In genomic region chr16:117381-118365, GRCh38 we compare ENCODE assay signal across 9 cellular contexts. TPM values are rescaled to one million over a fixed set of nuclear protein-coding genes. Genes with fewer than 3 reads are reported as not detected.
A peak's percentile ranks its signal among the peaks of the same experiment; 100 is the strongest.
DNase-seq lines count a peak whose midpoint lies in the region; ATAC-seq and TF ChIP-seq lines count a peak whose summit lies in the region.
"Had no signal": no experiment of that assay in that cellular context is flagged by ENCODE, and none has a peak within 500 bp of the region (broad histone marks: within the 10 kb centered on the region; RNA-seq: fewer than 3 reads in every experiment).

No MANE protein-coding gene starts in this region.

- no peak overlapping the region for H3K18ac ChIP-seq in trophoblast cell (ENCODE audit: low read length)

- no peaks in the 10 kb centered on the region for H3K27me3 ChIP-seq in CD8-positive, alpha-beta memory T cell (ENCODE audit: insufficient read depth, low read length, poor library complexity, severe bottlenecking)
- H3K27me3 ChIP-seq in fibroblast of lung (ENCODE audit: control insufficient read depth, insufficient read depth, low read length) (no peaks in the 10 kb centered on the region), trophoblast cell (ENCODE audit: insufficient read depth, low read length) (no peaks in the 10 kb centered on the region)

- H4K20me1 ChIP-seq in OCI-LY7 (ENCODE audit: insufficient read depth, low read length) = no peaks in the 10 kb centered on the region; the same call in 1 of the 2 replicates
- H4K20me1 ChIP-seq in fibroblast of lung (ENCODE audit: control insufficient read depth, extremely low read depth, insufficient read depth, low read length) = no peaks in the 10 kb centered on the region

- no peaks in the 10 kb centered on the region for H3K79me1 ChIP-seq in trophoblast cell (ENCODE audit: low read length)

- no peaks in the 10 kb centered on the region for H3K27me3 Mint-ChIP-seq in CD8-positive, alpha-beta memory T cell

- H2BK120ac ChIP-seq in trophoblast cell (ENCODE audit: insufficient read depth, low read length, poor library complexity) = no peak overlapping the region

- no peak overlapping the region for H2BK12ac ChIP-seq in trophoblast cell (ENCODE audit: low read length)

- ATAC-seq in GM21576 (IDR thresholded peaks at IDR 0.05; ENCODE audit: unreplicated experiment) = no peak
- no peak for ATAC-seq in GM19463 (IDR thresholded peaks at IDR 0.05; ENCODE audit: unreplicated experiment)

- H3K4me3 Mint-ChIP-seq in CD8-positive, alpha-beta memory T cell = no peak overlapping the region

- no peak overlapping the region for H3K27ac ChIP-seq in CD8-positive, alpha-beta memory T cell (ENCODE audit: low read depth, low read length)
- H3K27ac ChIP-seq in OCI-LY7 (ENCODE audit: low read depth, low read length, poor library complexity, severe bottlenecking) = no peak overlapping the region
- H3K27ac ChIP-seq in fibroblast of lung (ENCODE audit: insufficient read depth, low read length) = no peak overlapping the region
- H3K27ac ChIP-seq in trophoblast cell (ENCODE audit: low read depth, low read length) = no peak overlapping the region

- no peaks in the 10 kb centered on the region for H3K9me2 ChIP-seq in OCI-LY7 (ENCODE audit: insufficient read depth, low read length)

- H3K9ac ChIP-seq in fibroblast of lung (ENCODE audit: insufficient read depth, low read length) (no peak overlapping the region), trophoblast cell (ENCODE audit: low read length) (no peak overlapping the region)

- H3K4me1 ChIP-seq in CD8-positive, alpha-beta memory T cell (ENCODE audit: insufficient read depth, low read length) = no peaks in the 10 kb centered on the region
- H3K4me1 ChIP-seq in OCI-LY7 (ENCODE audit: insufficient read depth, low read length, poor library complexity, severe bottlenecking) (no peaks in the 10 kb centered on the region), fibroblast of lung (ENCODE audit: control insufficient read depth, extremely low read depth, insufficient read depth, low read length) (peaks cover 15% of the 10 kb centered on the region), trophoblast cell (ENCODE audit: control insufficient read depth in 1 of 2, insufficient read depth in 2 of 2, low read length in 2 of 2) (peaks cover 7 to 10% of the 10 kb centered on the region in 2 experiments)

- no peak overlapping the region for H3K23ac ChIP-seq in trophoblast cell (ENCODE audit: low read length)

- H3K79me2 ChIP-seq in OCI-LY7 (ENCODE audit: insufficient read depth, low read depth, low read length) = no peaks in the 10 kb centered on the region
- no peaks in the 10 kb centered on the region for H3K79me2 ChIP-seq in fibroblast of lung (ENCODE audit: control insufficient read depth, insufficient read depth, low read length)
- no peaks in the 10 kb centered on the region for H3K79me2 ChIP-seq in trophoblast cell (ENCODE audit: control insufficient read depth, insufficient read depth, low read length, poor library complexity)

- no peak overlapping the region for H4K12ac ChIP-seq in trophoblast cell (ENCODE audit: low read depth, low read length)

- H3K4me3 ChIP-seq in CD8-positive, alpha-beta memory T cell (ENCODE audit: low read length) = no peak overlapping the region
- H3K4me3 ChIP-seq in OCI-LY7 (ENCODE audit: low read depth, low read length, poor library complexity, severe bottlenecking) = no peak overlapping the region
- H3K4me3 ChIP-seq in fibroblast of lung (replicated peaks in 1 of 4; ENCODE audit: control extremely low read depth in 1 of 4, insufficient read depth in 1 of 4, low read depth in 3 of 4, low read length in 4 of 4) = no peak overlapping the region
- H3K4me3 ChIP-seq in trophoblast cell (ENCODE audit: low read depth, low read length) = no peak overlapping the region

- BruUV-seq in OCI-LY7 (replicated peaks; lab: Mats Ljungman, UMichigan) = no TSS peak

- no peak overlapping the region for H4K8ac ChIP-seq in trophoblast cell (ENCODE audit: low read depth, low read length)

- no peak overlapping the region for H3K14ac ChIP-seq in trophoblast cell (ENCODE audit: low read length)

- intact Hi-C loops in OCI-LY7 (cut with micrococcal nuclease; ENCODE audit: unreplicated experiment) = loop anchor here (1.0 kb wide), 1 partner anchor 64 kb away; no protein-coding TSS in a partner anchor

- H3K9me3 ChIP-seq in CD8-positive, alpha-beta memory T cell (ENCODE audit: low read length) = no peaks in the 10 kb centered on the region
- H3K9me3 ChIP-seq in OCI-LY7 (ENCODE audit: low read length) (no peaks in the 10 kb centered on the region), fibroblast of lung (ENCODE audit: control insufficient read depth, insufficient read depth, low read depth, low read length) (no peaks in the 10 kb centered on the region), trophoblast cell (ENCODE audit: insufficient read depth, low read depth, low read length) (no peaks in the 10 kb centered on the region)

- DNase-seq in CD8-positive, alpha-beta memory T cell = peak; percentile 52 to 73 (median 59)
- DNase-seq in HT1080 (ENCODE audit: low read depth) = peak; percentile 42
- peak; percentile 71 for DNase-seq in OCI-LY7 (ENCODE audit: low spot score)
- peak; percentile 49 for DNase-seq in activated T-cell treated with anti-CD3 and anti-CD28 coated beads for 24 hours (ENCODE audit: low read depth)
- DNase-seq in fibroblast of lung (ENCODE audit: low read depth in 2 of 2) = peak; percentile 21 to 41
- peak; percentile 33 to 72 for DNase-seq in trophoblast cell

- CTCF ChIA-PET in CD8-positive, alpha-beta memory T cell (lab: Charles Lee) = interaction anchor here (0.6 to 3.5 kb wide), 17 partner anchors 10 to 284 kb away, joined by 3 to 17 read pairs (median 3); partner anchors contain the start of genes DECR2 and HBQ1
- CTCF ChIA-PET in OCI-LY7 (lab: Charles Lee; ENCODE audit: unreplicated experiment) = no interaction called here

- no CpG with 5 or more reads among the region's 19 CpGs for WGBS in trophoblast cell (ENCODE audit: extremely low coverage, insufficient coverage, insufficient read length)

- H4K91ac ChIP-seq in trophoblast cell (ENCODE audit: low read depth, low read length) = no peak overlapping the region

- peaks cover 8% of the 10 kb centered on the region for H3K36me3 ChIP-seq in CD8-positive, alpha-beta memory T cell (ENCODE audit: insufficient read depth, low read length)
- H3K36me3 ChIP-seq in OCI-LY7 (ENCODE audit: insufficient read depth, low read length) (peaks cover 41% of the 10 kb centered on the region), fibroblast of lung (ENCODE audit: control insufficient read depth, insufficient read depth, low read length) (peaks cover 1% of the 10 kb centered on the region), trophoblast cell (ENCODE audit: control insufficient read depth in 1 of 2, insufficient read depth in 2 of 2, low read length in 2 of 2) (peaks cover 0 to 2% of the 10 kb centered on the region in 2 experiments)

- no peak overlapping the region for H2BK5ac ChIP-seq in trophoblast cell (ENCODE audit: low read depth, low read length, poor library complexity)

- no peak overlapping the region for H3K4ac ChIP-seq in trophoblast cell (ENCODE audit: low read depth, low read length)

- TF ChIP-seq CTCF in OCI-LY7 (conservative IDR thresholded peaks at IDR 0.05; ENCODE audit: low read length) (peak; percentile 85), fibroblast of lung (conservative IDR thresholded peaks at IDR 0.05 in 1 of 2, IDR thresholded peaks at IDR 0.05 in 1 of 2; ENCODE audit: low read depth in 1 of 2, low read length in 2 of 2) (peak; percentile 57 to 70)

- peaks cover 0 to 40% (median 7%) of the 10 kb centered on the region in 3 donors for H3K36me3 Mint-ChIP-seq in CD8-positive, alpha-beta memory T cell

- POLR2A ChIA-PET in CD8-positive, alpha-beta memory T cell (lab: Charles Lee) = no interaction called here
- POLR2A ChIA-PET in OCI-LY7 (lab: Charles Lee) = interaction anchor here (0.6 to 1.1 kb wide), 2 partner anchors 15 to 70 kb away, joined by 3 to 4 read pairs; no protein-coding TSS in a partner anchor

- no peak overlapping the region for H3K4me2 ChIP-seq in OCI-LY7 (ENCODE audit: low read length)
- H3K4me2 ChIP-seq in fibroblast of lung (ENCODE audit: extremely low read depth, insufficient read depth, low read length) = no peak overlapping the region
- H3K4me2 ChIP-seq in trophoblast cell (ENCODE audit: low read length) = no peak overlapping the region

- peak overlapping the region in 2 of 8 donors; percentile 17 to 54 for H3K27ac Mint-ChIP-seq in CD8-positive, alpha-beta memory T cell

- no peaks in the 10 kb centered on the region for H3K9me3 Mint-ChIP-seq in CD8-positive, alpha-beta memory T cell

- no peak overlapping the region for H2AK5ac ChIP-seq in trophoblast cell (ENCODE audit: low read length)

- H3K4me1 Mint-ChIP-seq in CD8-positive, alpha-beta memory T cell = peaks cover under 1 to 13% (median 8%) of the 10 kb centered on the region in 3 donors

- H2AFZ ChIP-seq in OCI-LY7 (ENCODE audit: low read length) = no peak overlapping the region
- no peak overlapping the region for H2AFZ ChIP-seq in fibroblast of lung (ENCODE audit: low read length)
- no peak overlapping the region for H2AFZ ChIP-seq in trophoblast cell (ENCODE audit: insufficient read depth, low read length, poor library complexity)

RNA-seq across cellular contexts. Expression of gene NPRL3, which starts 20.8 kb away (rescaled TPM):
- total RNA-seq in CD8-positive, alpha-beta memory T cell = 10 to 100 TPM; 45.2 to 50.7 TPM
- 13.0 TPM for polyA plus RNA-seq in CD8-positive, alpha-beta memory T cell
- 6.0 and 13.6 TPM in 2 replicates for total RNA-seq in HT1080 (2014; rRNA removed; shearing (Covaris generic))
- polyA plus RNA-seq in HT1080 (2015; cell fraction: cytosol; rRNA removed) = 56.0 and 58.4 TPM in 2 replicates
- polyA plus RNA-seq in HT1080 (2015; cell fraction: nucleus; rRNA removed) = 48.7 and 52.1 TPM in 2 replicates
- total RNA-seq in OCI-LY7 (2014; rRNA removed; shearing (Covaris generic)) = 12.8 and 14.2 TPM in 2 replicates
- total RNA-seq in OCI-LY7 (2022) (50.2 and 50.9 TPM in 2 replicates), fibroblast of lung (6.7 and 9.6 TPM in 2 replicates)
- 8.7 and 13.6 TPM in 2 replicates for polyA plus RNA-seq in fibroblast of lung
- polyA plus RNA-seq in fibroblast of lung (2012) = 27.5 and 36.0 TPM in 2 replicates
- polyA minus RNA-seq in fibroblast of lung (ENCODE audit: low replicate concordance) = 89.5 and 114 TPM in 2 replicates
- polyA plus RNA-seq in trophoblast cell (2013) = 30.1 and 33.0 TPM in 2 replicates

RNA-seq across cellular contexts. Expression of gene HBZ, which starts 34.8 kb away (rescaled TPM):
- not detected for total RNA-seq in CD8-positive, alpha-beta memory T cell
- polyA plus RNA-seq in CD8-positive, alpha-beta memory T cell = not detected
- not detected in 2 replicates for total RNA-seq in HT1080 (2014; rRNA removed; shearing (Covaris generic))
- not detected in 2 replicates for polyA plus RNA-seq in HT1080 (2015; cell fraction: cytosol; rRNA removed)
- polyA plus RNA-seq in HT1080 (2015; cell fraction: nucleus; rRNA removed) = not detected in 2 replicates
- total RNA-seq in OCI-LY7 (2014; rRNA removed; shearing (Covaris generic)) = not detected in 2 replicates
- total RNA-seq in OCI-LY7 (2022) (not detected in 2 replicates), fibroblast of lung (not detected in 2 replicates)
- polyA plus RNA-seq in fibroblast of lung = not detected in 2 replicates
- not detected in 2 replicates for polyA plus RNA-seq in fibroblast of lung (2012)
- polyA minus RNA-seq in fibroblast of lung (ENCODE audit: low replicate concordance) = not detected in 2 replicates
- not detected in 2 replicates for polyA plus RNA-seq in trophoblast cell (2013)
- total RNA-seq: temporal lobe had no signal

RNA-seq across cellular contexts. Expression of gene MPG, which starts 39.6 kb away (rescaled TPM):
- 10 to 100 TPM; 47.5 to 48.2 TPM for total RNA-seq in CD8-positive, alpha-beta memory T cell
- 58.1 TPM for polyA plus RNA-seq in CD8-positive, alpha-beta memory T cell
- 198 and 210 TPM in 2 replicates for total RNA-seq in HT1080 (2014; rRNA removed; shearing (Covaris generic))
- 136 and 181 TPM in 2 replicates for polyA plus RNA-seq in HT1080 (2015; cell fraction: cytosol; rRNA removed)
- polyA plus RNA-seq in HT1080 (2015; cell fraction: nucleus; rRNA removed) = 67.5 and 68.1 TPM in 2 replicates
- total RNA-seq in OCI-LY7 (2014; rRNA removed; shearing (Covaris generic)) = 119 and 126 TPM in 2 replicates
- total RNA-seq in OCI-LY7 (2022) (54.2 and 58.1 TPM in 2 replicates), fibroblast of lung (256 and 268 TPM in 2 replicates)
- 45.4 and 49.3 TPM in 2 replicates for polyA plus RNA-seq in fibroblast of lung
- 84.4 and 112 TPM in 2 replicates for polyA plus RNA-seq in fibroblast of lung (2012)
- 42.7 and 46.1 TPM in 2 replicates for polyA minus RNA-seq in fibroblast of lung (ENCODE audit: low replicate concordance)
- polyA plus RNA-seq in trophoblast cell (2013) = 65.9 and 66.8 TPM in 2 replicates

RNA-seq across cellular contexts. Expression of gene RHBDF1, which starts 45.2 kb away (rescaled TPM):
- under 1 TPM; 0.53 to 0.59 TPM for total RNA-seq in CD8-positive, alpha-beta memory T cell
- polyA plus RNA-seq in CD8-positive, alpha-beta memory T cell = not detected
- 18.0 and 21.4 TPM in 2 replicates for total RNA-seq in HT1080 (2014; rRNA removed; shearing (Covaris generic))
- 23.2 and 27.8 TPM in 2 replicates for polyA plus RNA-seq in HT1080 (2015; cell fraction: cytosol; rRNA removed)
- 138 and 147 TPM in 2 replicates for polyA plus RNA-seq in HT1080 (2015; cell fraction: nucleus; rRNA removed)
- 0.10 and 0.13 TPM in 2 replicates for total RNA-seq in OCI-LY7 (2014; rRNA removed; shearing (Covaris generic))
- 0.66 and 0.68 TPM in 2 replicates for total RNA-seq in OCI-LY7 (2022)
- 32.9 and 53.8 TPM in 2 replicates for total RNA-seq in fibroblast of lung
- 40.5 and 54.6 TPM in 2 replicates for polyA plus RNA-seq in fibroblast of lung
- polyA plus RNA-seq in fibroblast of lung (2012) = 50.5 and 62.0 TPM in 2 replicates
- polyA minus RNA-seq in fibroblast of lung (ENCODE audit: low replicate concordance) = 157 and 246 TPM in 2 replicates
- polyA plus RNA-seq in trophoblast cell (2013) = 52.6 and 57.2 TPM in 2 replicates

RNA-seq across cellular contexts. Expression of gene HBM, which starts 48.1 kb away (rescaled TPM):
- not detected for total RNA-seq in CD8-positive, alpha-beta memory T cell
- polyA plus RNA-seq in CD8-positive, alpha-beta memory T cell = not detected
- not detected in 2 replicates for total RNA-seq in HT1080 (2014; rRNA removed; shearing (Covaris generic))
- not detected in 2 replicates for polyA plus RNA-seq in HT1080 (2015; cell fraction: cytosol; rRNA removed)
- not detected in 2 replicates for polyA plus RNA-seq in HT1080 (2015; cell fraction: nucleus; rRNA removed)
- total RNA-seq in OCI-LY7 (2014; rRNA removed; shearing (Covaris generic)) = not detected in 2 replicates
- total RNA-seq in OCI-LY7 (2022) = not detected in 2 replicates
- total RNA-seq in fibroblast of lung = not detected in 2 replicates
- not detected in 2 replicates for polyA plus RNA-seq in fibroblast of lung
- not detected in 2 replicates for polyA plus RNA-seq in fibroblast of lung (2012)
- polyA minus RNA-seq in fibroblast of lung (ENCODE audit: low replicate concordance) = not detected in 2 replicates
- polyA plus RNA-seq in trophoblast cell (2013) = not detected in 2 replicates
